Comparison of ENCODE assay signal across 19 cellular contexts in genomic region chr12:130457215-130457614, GRCh38.
"Had no signal": no experiment of that assay in that cellular context is flagged by ENCODE, and none has a peak within 500 bp of the region (broad histone marks: within the 10 kb centered on the region; RNA-seq: fewer than 3 reads in every experiment).

No MANE protein-coding gene starts in this region.

- H3K9me3 ChIP-seq: heart left ventricle, psoas muscle, right lobe of liver, suprapubic skin, thyroid gland had no signal

- ATAC-seq: psoas muscle; stimulated activated effector memory CD8-positive, alpha-beta T cell treated with anti-CD3 and anti-CD28 coated beads, Interleukin-12 subunit alpha, Interleukin-12 subunit beta, amount 100 ng/mL, for 72 hours; stimulated activated naive CD8-positive, alpha-beta T cell treated with anti-CD3 and anti-CD28 coated beads, Interleukin-15, Interleukin-2, amounts not matched to agents 100 U/mL and 50 U/mL, for 24 hours had no signal

- DNase-seq: dermis blood vessel endothelial cell; erythroblast; foreskin melanocyte; hippocampal formation; kidney glomerular epithelial cell; mesendoderm; naive B cell; psoas muscle; retina; right lobe of liver; stimulated activated CD4-positive, alpha-beta T cell treated with anti-CD3 and anti-CD28 coated beads, Interleukin-4, amount 100 ng/mL, for 1 hour; stimulated activated CD8-positive, alpha-beta memory T cell treated with anti-CD3 and anti-CD28 coated beads, Interleukin-4, amount 100 ng/mL, for 48 hours; stimulated activated naive CD8-positive, alpha-beta T cell treated with anti-CD3 and anti-CD28 coated beads, Interleukin-15, Interleukin-2, amounts not matched to agents 100 U/mL and 50 U/mL, for 24 hours had no signal

- H3K36me3 ChIP-seq: heart left ventricle, right lobe of liver, suprapubic skin, thyroid gland had no signal

- H3K27me3 ChIP-seq: right lobe of liver, suprapubic skin, thyroid gland had no signal

- H3K4me1 ChIP-seq: psoas muscle, right lobe of liver, suprapubic skin had no signal

- H3K27ac ChIP-seq: heart left ventricle, psoas muscle, right lobe of liver, suprapubic skin, thyroid gland had no signal

- FAIRE-seq: islet of Langerhans, urothelium cell line had no signal

- H3K4me3 ChIP-seq: heart left ventricle, psoas muscle, right lobe of liver, suprapubic skin, thyroid gland had no signal
